Comparison of ENCODE assay signal across 16 cellular contexts in genomic region chr6:51843470-51844390, GRCh38.
DNase-seq lines count a peak whose midpoint lies in the region; ATAC-seq and TF ChIP-seq lines count a peak whose summit lies in the region.
"Had no signal": no experiment of that assay in that cellular context is flagged by ENCODE, and none has a peak within 500 bp of the region (broad histone marks: within the 10 kb centered on the region; RNA-seq: fewer than 3 reads in every experiment).

No MANE protein-coding gene starts in this region.

- DNase-seq in NCI-H526 treated with DMSO at 0.1 percent for 48 hours (lab: John Stamatoyannopoulos, UW): peak; percentile 67
- no peak for DNase-seq in endodermal cell
- no peak for DNase-seq in DMS114 treated with DMSO at 0.1 percent for 48 hours (lab: John Stamatoyannopoulos, UW; ENCODE audit: unreplicated experiment)
- no peak for DNase-seq in kidney tubule cell (ENCODE audit: low spot score)
- DNase-seq: CD4-positive, alpha-beta memory T cell; IMR-90; Kasumi-1; MV-4-11; Peyer's patch; SHP77; SW 1271 had no signal

- no peak overlapping the region for H3K9ac ChIP-seq in HUES48 (ENCODE audit: low read depth, low read length)
- no peak overlapping the region for H3K9ac ChIP-seq in endodermal cell (ENCODE audit: extremely low read depth, low read length, poor library complexity, severe bottlenecking)

- no peak for ATAC-seq in GM18520 (IDR thresholded peaks at IDR 0.05; ENCODE audit: unreplicated experiment)

- no peak for TF ChIP-seq CTCF in endodermal cell (conservative IDR thresholded peaks at IDR 0.05)

- WGBS in endodermal cell (ENCODE audit: insufficient coverage in 1 of 2, insufficient read length in 1 of 2), 2 experiments: 86 to 89% methylated on average over 4 to 6 of the region's 7 CpGs

- peak overlapping the region; percentile 42 for H2AFZ ChIP-seq in neuron (ENCODE audit: low read depth, low read length)

- no peaks in the 10 kb centered on the region for H3K9me3 ChIP-seq in HUES48 (ENCODE audit: control insufficient read depth, insufficient read depth, low read length)
- no peaks in the 10 kb centered on the region for H3K9me3 ChIP-seq in endodermal cell (ENCODE audit: control insufficient read depth, low read length)
- H3K9me3 ChIP-seq in neuron (ENCODE audit: low read length): no peaks in the 10 kb centered on the region
- H3K9me3 ChIP-seq: HAP-1, Peyer's patch had no signal

- no peak overlapping the region for H3K4me3 Mint-ChIP-seq in endodermal cell
- H3K4me3 Mint-ChIP-seq: B cell; CD4-positive, alpha-beta memory T cell had no signal

- no peaks in the 10 kb centered on the region for H3K27me3 Mint-ChIP-seq in endodermal cell (ENCODE audit: insufficient read depth)

- peak overlapping the region; percentile 21 for H3K27ac ChIP-seq in HUES48 (ENCODE audit: low read depth, low read length)
- H3K27ac ChIP-seq in endodermal cell (ENCODE audit: low read depth, low read length): peak overlapping the region; percentile 98
- H3K27ac ChIP-seq: Peyer's patch had no signal

- no peaks in the 10 kb centered on the region for H3K27me3 ChIP-seq in HUES48 (ENCODE audit: control insufficient read depth, insufficient read depth, low read length)
- no peaks in the 10 kb centered on the region for H3K27me3 ChIP-seq in endodermal cell (ENCODE audit: control insufficient read depth, insufficient read depth, low read length, poor library complexity, severe bottlenecking)
- no peaks in the 10 kb centered on the region for H3K27me3 ChIP-seq in neuron (ENCODE audit: insufficient read depth, low read length)
- H3K27me3 ChIP-seq: Peyer's patch had no signal

- H3K36me3 Mint-ChIP-seq in endodermal cell (ENCODE audit: low read depth): no peaks in the 10 kb centered on the region
- H3K36me3 Mint-ChIP-seq: CD4-positive, alpha-beta memory T cell had no signal

- peaks cover 32% of the 10 kb centered on the region for H3K4me1 Mint-ChIP-seq in endodermal cell
- H3K4me1 Mint-ChIP-seq: B cell; CD4-positive, alpha-beta memory T cell had no signal

- H3K4me3 ChIP-seq in HUES48 (ENCODE audit: low read depth, low read length) (no peak overlapping the region), endodermal cell (ENCODE audit: low read length) (no peak overlapping the region), neuron (ENCODE audit: low read length) (no peak overlapping the region)
- H3K4me3 ChIP-seq: HAP-1, Peyer's patch had no signal

- H3K4me1 ChIP-seq in HUES48 (ENCODE audit: control insufficient read depth, insufficient read depth, low read length) (peaks cover 20% of the 10 kb centered on the region; the same call in 1 of the 2 replicates), endodermal cell (ENCODE audit: control insufficient read depth, insufficient read depth, low read length) (peaks cover 7% of the 10 kb centered on the region), neuron (ENCODE audit: insufficient read depth, low read length) (peaks cover 53% of the 10 kb centered on the region)
- H3K4me1 ChIP-seq: HAP-1, Peyer's patch had no signal

- H3K36me3 ChIP-seq in HUES48 (ENCODE audit: control insufficient read depth, insufficient read depth, low read length) (no peaks in the 10 kb centered on the region), endodermal cell (ENCODE audit: control insufficient read depth, insufficient read depth, low read length) (no peaks in the 10 kb centered on the region), neuron (ENCODE audit: insufficient read depth, low read length) (no peaks in the 10 kb centered on the region)
- H3K36me3 ChIP-seq: HAP-1, Peyer's patch had no signal

- peaks cover 14% of the 10 kb centered on the region for H3K9me3 Mint-ChIP-seq in endodermal cell
- H3K9me3 Mint-ChIP-seq: CD4-positive, alpha-beta memory T cell had no signal

- H3K27ac Mint-ChIP-seq in endodermal cell: no peak overlapping the region
- H3K27ac Mint-ChIP-seq: B cell; CD4-positive, alpha-beta memory T cell had no signal
